8 cellular contexts compared by ENCODE assay signal in the genomic region with DNA sequence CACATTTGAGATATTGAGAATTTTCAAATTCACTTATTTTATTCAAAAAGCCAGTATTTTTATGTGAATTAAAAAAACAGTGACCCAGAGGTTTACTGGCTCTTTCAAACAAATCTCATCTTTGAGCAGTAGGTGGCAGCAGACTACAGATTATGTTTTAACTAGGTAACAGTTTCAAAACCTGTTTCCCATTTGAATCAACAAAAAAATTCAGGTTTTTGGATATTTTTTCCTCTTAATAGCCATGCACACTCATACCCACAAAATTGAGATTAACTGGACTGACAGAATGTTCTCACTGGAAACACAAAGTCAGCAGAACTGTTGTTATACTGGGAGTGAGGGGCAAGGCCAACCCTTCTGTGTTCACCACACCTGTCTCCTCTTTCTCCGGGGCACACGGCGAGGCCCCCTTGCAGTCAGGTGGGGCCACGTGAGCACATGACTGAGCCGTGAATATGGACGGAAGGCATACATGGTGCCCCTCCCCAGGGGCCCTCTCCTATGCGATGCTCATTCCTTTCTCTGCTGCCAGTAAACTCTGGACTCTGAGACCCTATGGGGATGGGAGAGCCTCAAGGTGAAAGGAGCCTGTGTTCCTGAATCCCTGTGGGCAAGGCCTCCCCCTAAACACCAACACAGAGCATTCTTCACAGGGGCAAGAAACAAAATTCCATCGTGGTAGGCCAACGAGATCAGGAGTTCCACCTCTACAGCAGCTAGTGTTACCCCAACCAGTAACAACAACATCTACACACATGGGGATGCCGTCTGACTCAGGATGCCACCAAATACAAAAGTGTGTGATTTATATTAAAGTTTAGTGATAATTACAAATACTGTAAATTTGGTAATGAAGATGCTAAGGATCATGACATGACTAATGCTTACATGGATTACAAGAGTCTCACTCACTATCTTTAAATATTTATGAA.
DNase-seq lines count a peak whose midpoint lies in the region; ATAC-seq and TF ChIP-seq lines count a peak whose summit lies in the region.

No MANE protein-coding gene starts in this region.

- H3K4me3 ChIP-seq in WI38 (ENCODE audit: low read depth, low read length) (no peak overlapping the region), esophagus squamous epithelium (no peak overlapping the region)

- no peaks in the 10 kb centered on the region for H3K9me3 Mint-ChIP-seq in CD4-positive, alpha-beta T cell
- no peaks in the 10 kb centered on the region for H3K9me3 Mint-ChIP-seq in nephron progenitor cell

- H3K9me3 ChIP-seq in CD4-positive, alpha-beta T cell (ENCODE audit: control insufficient read depth, low read length): no peaks in the 10 kb centered on the region
- H3K9me3 ChIP-seq in esophagus squamous epithelium: no peaks in the 10 kb centered on the region

- H3K27me3 ChIP-seq in CD4-positive, alpha-beta T cell (ENCODE audit: control insufficient read depth, insufficient read depth, low read length): no peaks in the 10 kb centered on the region
- no peaks in the 10 kb centered on the region for H3K27me3 ChIP-seq in esophagus squamous epithelium

- POLR2A ChIA-PET in CD4-positive, alpha-beta T cell (lab: Charles Lee): interaction anchor here (0.8 to 2.2 kb wide), 8 partner anchors 24 to 314 kb away, joined by 3 to 23 read pairs (median 4); no protein-coding TSS in a partner anchor

- H3K4me3 Mint-ChIP-seq in CD4-positive, alpha-beta T cell: no peak overlapping the region
- H3K4me3 Mint-ChIP-seq in nephron progenitor cell: no peak overlapping the region

- peaks cover 0 to 59% (median 0%) of the 10 kb centered on the region in 3 donors for H3K36me3 ChIP-seq in esophagus squamous epithelium

- peak; percentile 92 for TF ChIP-seq CTCF in CD4-positive, alpha-beta T cell (IDR thresholded peaks at IDR 0.05)
- TF ChIP-seq CTCF in WI38 (IDR thresholded peaks at IDR 0.05; ENCODE audit: low read depth, low read length) (peak; percentile 36; the same call in 1 of the 2 replicates), esophagus squamous epithelium (IDR thresholded peaks at IDR 0.05) (peak; percentile 50 to 79 (median 72)), nephron progenitor cell (IDR thresholded peaks at IDR 0.05) (peak; percentile 78)

- no peaks in the 10 kb centered on the region for H3K4me1 ChIP-seq in esophagus squamous epithelium

- H3K27ac Mint-ChIP-seq in CD4-positive, alpha-beta T cell: peak overlapping the region; percentile 67
- peak overlapping the region; percentile 64 for H3K27ac Mint-ChIP-seq in nephron progenitor cell

- WGBS in esophagus squamous epithelium, 2 donors: 45 to 55% methylated on average over 10 of the region's 10 CpGs

- peak in 4 of 10 experiments; percentile 13 to 39 (median 30) for DNase-seq in CD4-positive, alpha-beta T cell
- peak; percentile 57 to 63 for DNase-seq in NCI-H2081 (lab: John Stamatoyannopoulos, UW)
- no peak for DNase-seq in esophagus squamous epithelium (lab: John Stamatoyannopoulos, UW)
- peak; percentile 48 for DNase-seq in nephron progenitor cell
- no peak for DNase-seq in NCI-H526 treated with DMSO at 0.1 percent for 48 hours (lab: John Stamatoyannopoulos, UW)
- DNase-seq in 8988T: no peak

- ATAC-seq in CD4-positive, alpha-beta T cell (ENCODE audit: poor library complexity): peak; percentile 80
- peak; percentile 58 for ATAC-seq in GM18867 (IDR thresholded peaks at IDR 0.05; ENCODE audit: unreplicated experiment)

- no peak for TF ChIP-seq POLR2A in esophagus squamous epithelium (IDR thresholded peaks at IDR 0.05)

- peak overlapping the region; percentile 18 for H3K27ac ChIP-seq in CD4-positive, alpha-beta T cell (ENCODE audit: low read depth, low read length)
- no peak overlapping the region for H3K27ac ChIP-seq in esophagus squamous epithelium

- no peaks in the 10 kb centered on the region for H3K27me3 Mint-ChIP-seq in CD4-positive, alpha-beta T cell
- no peaks in the 10 kb centered on the region for H3K27me3 Mint-ChIP-seq in nephron progenitor cell (ENCODE audit: low read depth, poor library complexity)

- peaks cover 36% of the 10 kb centered on the region for H3K4me1 Mint-ChIP-seq in CD4-positive, alpha-beta T cell (ENCODE audit: low read depth)
- peaks cover 6% of the 10 kb centered on the region for H3K4me1 Mint-ChIP-seq in nephron progenitor cell

- CTCF ChIA-PET in CD4-positive, alpha-beta T cell (lab: Charles Lee): interaction anchor here (0.7 to 2.7 kb wide), 13 partner anchors 9 to 313 kb away, joined by 3 to 17 read pairs (median 4); no protein-coding TSS in a partner anchor

- peaks cover 97% of the 10 kb centered on the region for H3K36me3 Mint-ChIP-seq in CD4-positive, alpha-beta T cell (ENCODE audit: low read depth)
- peaks cover 46% of the 10 kb centered on the region for H3K36me3 Mint-ChIP-seq in nephron progenitor cell (ENCODE audit: low read depth)

- intact Hi-C loops in CD4-positive, alpha-beta T cell (cut with DNase I, micrococcal nuclease): loop anchor here (1.0 to 10.0 kb wide), 8 partner anchors 53 to 732 kb away; a partner anchor contains a TSS
- intact Hi-C loops in esophagus squamous epithelium (cut with DNase I): loop anchor here (5.0 to 10.0 kb wide), 3 partner anchors 52 to 300 kb away; no protein-coding TSS in a partner anchor

Comparison
In these comparisons a context has a peak if more than half of its experiments do, and no peak if none do; other contexts are left out.
1. DNase-seq: peak in NCI-H2081 (2 of 2) and nephron progenitor cell (single experiment); none in esophagus squamous epithelium (single experiment), NCI-H526 treated with DMSO at 0.1 percent for 48 hours (single experiment) and 8988T (single experiment).
2. CTCF ChIP-seq: peak in every context shown above with its lines; median percentile 92 in CD4-positive, alpha-beta T cell; 78 in nephron progenitor cell; 72 in esophagus squamous epithelium; 36 in WI38.